Comparison of ENCODE assay signal across 29 cellular contexts in genomic region chr12:81863406-81863805, GRCh38.
DNase-seq lines count a peak whose midpoint lies in the region; ATAC-seq and TF ChIP-seq lines count a peak whose summit lies in the region.
"Had no signal": no experiment of that assay in that cellular context is flagged by ENCODE, and none has a peak within 500 bp of the region (broad histone marks: within the 10 kb centered on the region; RNA-seq: fewer than 3 reads in every experiment).

No MANE protein-coding gene starts in this region.

- H3K4ac ChIP-seq in trophoblast cell (ENCODE audit: low read depth, low read length): no peak overlapping the region

- H3K27me3 ChIP-seq in endodermal cell (ENCODE audit: control insufficient read depth, insufficient read depth, low read length, poor library complexity, severe bottlenecking): no peaks in the 10 kb centered on the region
- no peaks in the 10 kb centered on the region for H3K27me3 ChIP-seq in trophoblast cell (ENCODE audit: insufficient read depth, low read length)
- H3K27me3 ChIP-seq: suprapubic skin had no signal

- WGBS in endodermal cell (ENCODE audit: insufficient coverage in 1 of 2, insufficient read length in 1 of 2), 2 experiments: 20 to 43% methylated on average over 1 of the region's 1 CpG
- WGBS in trophoblast cell (ENCODE audit: extremely low coverage, insufficient coverage, insufficient read length): no CpG with 5 or more reads among the region's 1 CpG

- no peak overlapping the region for H4K12ac ChIP-seq in trophoblast cell (ENCODE audit: low read depth, low read length)

- H3K23ac ChIP-seq in trophoblast cell (ENCODE audit: low read length): no peak overlapping the region

- H3K4me2 ChIP-seq in trophoblast cell (ENCODE audit: low read length): no peak overlapping the region

- H3K4me1 Mint-ChIP-seq in endodermal cell: peaks cover 33% of the 10 kb centered on the region
- H3K4me1 Mint-ChIP-seq: activated CD4-positive, alpha-beta memory T cell treated with anti-CD3 and anti-CD28 coated beads, Interleukin-2, amount 10 ng/mL, durations not matched to agents 7 days and 5 days; stimulated activated naive B cell treated with anti-CD40 and anti-IgM and Interleukin-4, amounts not matched to agents 10 μg/mL and 1 μg/mL and 100 μg/mL, for 72 hours had no signal

- no peaks in the 10 kb centered on the region for H3K36me3 ChIP-seq in endodermal cell (ENCODE audit: control insufficient read depth, insufficient read depth, low read length)
- no peaks in the 10 kb centered on the region for H3K36me3 ChIP-seq in trophoblast cell (ENCODE audit: control insufficient read depth in 1 of 2, insufficient read depth in 2 of 2, low read length in 2 of 2)
- H3K36me3 ChIP-seq: lower lobe of right lung, suprapubic skin had no signal

- H3K36me3 Mint-ChIP-seq in endodermal cell (ENCODE audit: low read depth): no peaks in the 10 kb centered on the region
- H3K36me3 Mint-ChIP-seq: naive thymus-derived CD8-positive, alpha-beta T cell; stimulated activated naive B cell treated with anti-CD40 and anti-IgM and Interleukin-4, amounts not matched to agents 10 μg/mL and 1 μg/mL and 100 μg/mL, for 72 hours had no signal

- H3K27ac ChIP-seq in endodermal cell (ENCODE audit: low read depth, low read length) (peak overlapping the region; percentile 19), trophoblast cell (ENCODE audit: low read depth, low read length) (no peak overlapping the region)
- H3K27ac ChIP-seq: 22Rv1, epithelial cell of prostate, GM23248, lower lobe of right lung, suprapubic skin had no signal

- H2BK12ac ChIP-seq in trophoblast cell (ENCODE audit: low read length): no peak overlapping the region

- no peak overlapping the region for H3K14ac ChIP-seq in trophoblast cell (ENCODE audit: low read length)

- no peak overlapping the region for H3K18ac ChIP-seq in trophoblast cell (ENCODE audit: low read length)

- no peak for TF ChIP-seq CTCF in endodermal cell (conservative IDR thresholded peaks at IDR 0.05)

- no peaks in the 10 kb centered on the region for H3K27me3 Mint-ChIP-seq in endodermal cell (ENCODE audit: insufficient read depth)
- H3K27me3 Mint-ChIP-seq: activated CD4-positive, alpha-beta memory T cell treated with anti-CD3 and anti-CD28 coated beads, Interleukin-2, amount 10 ng/mL, durations not matched to agents 7 days and 5 days; stimulated activated naive B cell treated with anti-CD40 and anti-IgM and Interleukin-4, amounts not matched to agents 10 μg/mL and 1 μg/mL and 100 μg/mL, for 72 hours had no signal

- H3K9ac ChIP-seq in endodermal cell (ENCODE audit: extremely low read depth, low read length, poor library complexity, severe bottlenecking) (no peak overlapping the region), trophoblast cell (ENCODE audit: low read length) (no peak overlapping the region)
- H3K9ac ChIP-seq: GM23248 had no signal

- H4K8ac ChIP-seq in trophoblast cell (ENCODE audit: low read depth, low read length): no peak overlapping the region

- H3K4me3 ChIP-seq in endodermal cell (ENCODE audit: low read length) (no peak overlapping the region), trophoblast cell (ENCODE audit: low read depth, low read length) (no peak overlapping the region)
- H3K4me3 ChIP-seq: GM23248, lower lobe of right lung, suprapubic skin had no signal

- no peak overlapping the region for H2BK120ac ChIP-seq in trophoblast cell (ENCODE audit: insufficient read depth, low read length, poor library complexity)

- peak; percentile 14 for DNase-seq in DMS53 (lab: John Stamatoyannopoulos, UW)
- DNase-seq in DMS53 treated with DMSO at 0.1 percent for 48 hours (lab: John Stamatoyannopoulos, UW; ENCODE audit: unreplicated experiment): no peak
- DNase-seq in endodermal cell: peak; percentile 63
- DNase-seq in kidney tubule cell (ENCODE audit: low spot score): peak; percentile 93
- DNase-seq in NCI-H1092 (lab: John Stamatoyannopoulos, UW): no peak
- no peak for DNase-seq in dedifferentiated amniotic fluid mesenchymal stem cell (ENCODE audit: extremely low spot score)
- no peak for DNase-seq in trophoblast cell
- DNase-seq: activated CD4-positive, alpha-beta memory T cell treated with anti-CD3 and anti-CD28 coated beads, Interleukin-2, amount 10 ng/mL, durations not matched to agents 7 days and 5 days; activated CD4-positive, CD25-positive, alpha-beta regulatory T cell treated with anti-CD3 and anti-CD28 coated beads, Interleukin-2, amount 50 U/mL, for 72 hours; activated CD8-positive, alpha-beta memory T cell treated with anti-CD3 and anti-CD28 coated beads, Interleukin-2, amount 50 U/mL, for 48 hours; activated naive CD4-positive, alpha-beta T cell treated with anti-CD3 and anti-CD28 coated beads, Interleukin-2, amount 50 U/mL, for 16 hours; C1 segment of cervical spinal cord; DMS79 treated with DMSO at 0.1 percent for 48 hours; effector CD4-positive, alpha-beta T cell; GDM1; GM23248; KBM-7; kidney; lower lobe of right lung; naive thymus-derived CD8-positive, alpha-beta T cell; NCI-H2029; NCI-H524 treated with DMSO at 0.1 percent for 48 hours; SHP77; stimulated activated naive B cell treated with anti-CD40 and anti-IgM and Interleukin-4, amounts not matched to agents 10 μg/mL and 1 μg/mL and 100 μg/mL, for 72 hours; T-helper 2 cell had no signal

- no peak overlapping the region for H2BK5ac ChIP-seq in trophoblast cell (ENCODE audit: low read depth, low read length, poor library complexity)

- H2AK5ac ChIP-seq in trophoblast cell (ENCODE audit: low read length): no peak overlapping the region

- H3K79me2 ChIP-seq in trophoblast cell (ENCODE audit: control insufficient read depth, insufficient read depth, low read length, poor library complexity): no peaks in the 10 kb centered on the region

- H3K27ac Mint-ChIP-seq in endodermal cell: peak overlapping the region; percentile 59
- H3K27ac Mint-ChIP-seq: activated CD4-positive, alpha-beta memory T cell treated with anti-CD3 and anti-CD28 coated beads, Interleukin-2, amount 10 ng/mL, durations not matched to agents 7 days and 5 days; naive thymus-derived CD8-positive, alpha-beta T cell; stimulated activated naive B cell treated with anti-CD40 and anti-IgM and Interleukin-4, amounts not matched to agents 10 μg/mL and 1 μg/mL and 100 μg/mL, for 72 hours had no signal

- no peaks in the 10 kb centered on the region for H3K9me3 ChIP-seq in endodermal cell (ENCODE audit: control insufficient read depth, low read length)
- H3K9me3 ChIP-seq in trophoblast cell (ENCODE audit: insufficient read depth, low read depth, low read length): no peaks in the 10 kb centered on the region
- H3K9me3 ChIP-seq: lower lobe of right lung, suprapubic skin had no signal

- H4K91ac ChIP-seq in trophoblast cell (ENCODE audit: low read depth, low read length): no peak overlapping the region

- no peak overlapping the region for H3K4me3 Mint-ChIP-seq in endodermal cell
- H3K4me3 Mint-ChIP-seq: activated CD4-positive, alpha-beta memory T cell treated with anti-CD3 and anti-CD28 coated beads, Interleukin-2, amount 10 ng/mL, durations not matched to agents 7 days and 5 days; naive thymus-derived CD8-positive, alpha-beta T cell; stimulated activated naive B cell treated with anti-CD40 and anti-IgM and Interleukin-4, amounts not matched to agents 10 μg/mL and 1 μg/mL and 100 μg/mL, for 72 hours had no signal

- ATAC-seq in GM21619 (IDR thresholded peaks at IDR 0.05; ENCODE audit: unreplicated experiment): no peak
- ATAC-seq: lower lobe of right lung; naive thymus-derived CD8-positive, alpha-beta T cell; stimulated activated naive B cell treated with anti-CD40 and anti-IgM and Interleukin-4, amounts not matched to agents 10 μg/mL and 1 μg/mL and 100 μg/mL, for 72 hours had no signal

- H3K4me1 ChIP-seq in endodermal cell (ENCODE audit: control insufficient read depth, insufficient read depth, low read length) (peaks cover 9% of the 10 kb centered on the region), trophoblast cell (ENCODE audit: control insufficient read depth in 1 of 2, insufficient read depth in 2 of 2, low read length in 2 of 2) (no peaks in the 10 kb centered on the region)
- H3K4me1 ChIP-seq: lower lobe of right lung, suprapubic skin had no signal

- H2AFZ ChIP-seq in trophoblast cell (ENCODE audit: insufficient read depth, low read length, poor library complexity): no peak overlapping the region
- H2AFZ ChIP-seq: GM23248 had no signal

- no peaks in the 10 kb centered on the region for H3K79me1 ChIP-seq in trophoblast cell (ENCODE audit: low read length)

- H3K9me3 Mint-ChIP-seq in endodermal cell: no peaks in the 10 kb centered on the region
- H3K9me3 Mint-ChIP-seq: activated CD4-positive, alpha-beta memory T cell treated with anti-CD3 and anti-CD28 coated beads, Interleukin-2, amount 10 ng/mL, durations not matched to agents 7 days and 5 days; naive thymus-derived CD8-positive, alpha-beta T cell; stimulated activated naive B cell treated with anti-CD40 and anti-IgM and Interleukin-4, amounts not matched to agents 10 μg/mL and 1 μg/mL and 100 μg/mL, for 72 hours had no signal

Comparison
In these comparisons a context has a peak if more than half of its experiments do, and no peak if none do; other contexts are left out.
1. DNase-seq: peak in DMS53 (single experiment), endodermal cell (single experiment) and kidney tubule cell (single experiment); none in DMS53 treated with DMSO at 0.1 percent for 48 hours (single experiment), NCI-H1092 (single experiment), dedifferentiated amniotic fluid mesenchymal stem cell (single experiment) and trophoblast cell (0 of 2).